Comparison of ENCODE assay signal across 1 cellular context in genomic region chr22:19662049-19662684, GRCh38. TPM values are rescaled to one million over a fixed set of nuclear protein-coding genes. Genes with fewer than 3 reads are reported as not detected.
"Had no signal": no experiment of that assay in that cellular context is flagged by ENCODE, and none has a peak within 500 bp of the region (broad histone marks: within the 10 kb centered on the region; RNA-seq: fewer than 3 reads in every experiment).

No MANE protein-coding gene starts in this region.

RNA-seq across cellular contexts. Expression of gene SEPTIN5, which starts 52.1 kb away (rescaled TPM):
- total RNA-seq: OCI-LY7 had no signal
